Comparison of ENCODE assay signal across 11 cellular contexts in the genomic region with DNA sequence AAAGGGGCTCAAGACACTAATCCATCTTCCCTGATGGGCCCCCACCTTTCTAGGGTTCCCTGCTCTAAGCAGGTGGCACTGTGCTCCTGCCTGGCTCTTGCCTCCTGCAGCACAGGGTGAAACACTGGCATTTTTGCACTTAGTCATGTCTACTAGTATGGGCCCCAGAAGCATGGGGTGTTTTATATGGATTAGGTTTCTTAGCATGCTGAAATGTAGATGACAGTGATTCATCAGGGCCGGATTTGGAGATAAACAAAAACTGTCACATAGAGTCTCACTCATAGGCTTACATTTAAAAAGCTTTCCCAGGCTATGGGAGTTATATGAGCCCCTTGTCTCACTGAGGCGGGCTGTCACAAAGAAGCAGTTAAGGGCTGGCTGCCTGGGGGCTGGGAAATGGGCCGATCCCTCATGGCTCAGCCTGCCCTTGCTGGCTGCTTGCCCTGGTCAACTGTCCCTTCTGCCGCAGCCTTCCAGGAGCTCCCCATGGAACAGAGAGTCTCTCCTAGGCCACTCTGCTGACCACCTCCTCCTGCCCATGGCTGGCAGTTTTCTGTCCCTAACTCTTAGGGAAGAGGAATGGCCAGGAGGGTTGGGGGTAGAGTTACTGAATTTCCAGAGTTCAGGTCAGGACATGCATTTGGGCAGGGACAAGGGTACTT. TPM values are rescaled to one million over a fixed set of nuclear protein-coding genes. Genes with fewer than 3 reads are reported as not detected.
A peak's percentile ranks its signal among the peaks of the same experiment; 100 is the strongest.
DNase-seq lines count a peak whose midpoint lies in the region; ATAC-seq, FAIRE-seq and TF ChIP-seq lines count a peak whose summit lies in the region.
"Had no signal": no experiment of that assay in that cellular context is flagged by ENCODE, and none has a peak within 500 bp of the region (broad histone marks: within the 10 kb centered on the region; RNA-seq: fewer than 3 reads in every experiment).

No MANE protein-coding gene starts in this region.

- no peak overlapping the region for H3K4me3 ChIP-seq in liver (ENCODE audit: low read depth in 1 of 3, low read length in 3 of 3)
- no peak overlapping the region for H3K4me3 ChIP-seq in HepG2 (replicated peaks in 1 of 3; ENCODE audit: insufficient read depth in 1 of 3, low read depth in 2 of 3, low read length in 3 of 3)
- H3K4me3 ChIP-seq in aorta (ENCODE audit: low read length in 2 of 2): no peak overlapping the region
- H3K4me3 ChIP-seq: lung had no signal

- 59% methylated on average over 4 of the region's 4 CpGs for WGBS in liver
- WGBS in HepG2 (ENCODE audit: low lambda C conversion rate): 100% methylated on average over 4 of the region's 4 CpGs
- WGBS in aorta, 2 donors: 4 to 12% methylated on average over 4 of the region's 4 CpGs

- H3K36me3 ChIP-seq in liver (ENCODE audit: control insufficient read depth in 4 of 4, insufficient read depth in 3 of 4, low read depth in 1 of 4, low read length in 3 of 4) (peaks cover 0 to 5% (median 2%) of the 10 kb centered on the region in 4 donors), HepG2 (replicated peaks in 1 of 2; ENCODE audit: control insufficient read depth in 1 of 2, insufficient read depth in 2 of 2, low read length in 2 of 2) (peaks cover 0 to 9% of the 10 kb centered on the region in 2 experiments; a peak in 2 of 5 replicates), aorta (ENCODE audit: control insufficient read depth in 1 of 2, insufficient read depth in 2 of 2, low read length in 1 of 2) (no peaks in the 10 kb centered on the region)

- no peak for DNase-seq in HepG2 (ENCODE audit: low spot score)
- peak; percentile 49 for DNase-seq in amniotic stem cell (lab: John Stamatoyannopoulos, UW)
- peak; percentile 36 for DNase-seq in inferior parietal cortex (ENCODE audit: extremely low spot score)
- DNase-seq in aorta: no peak
- DNase-seq in SKM-1 (lab: John Stamatoyannopoulos, UW; ENCODE audit: unreplicated experiment): no peak
- DNase-seq in NCI-H1930 (lab: John Stamatoyannopoulos, UW): no peak
- no peak for DNase-seq in activated CD8-positive, alpha-beta memory T cell treated with anti-CD3 and anti-CD28 coated beads, Interleukin-2, amount 50 U/mL, for 4 hours
- DNase-seq: NCI-H226 had no signal

- ATAC-seq in HepG2 (no peak), aorta (ENCODE audit: low FRiP score) (peak; percentile 9)

- peak overlapping the region; percentile 10 to 61 for H3K27ac ChIP-seq in liver (ENCODE audit: low read depth in 1 of 2, low read length in 2 of 2)
- H3K27ac ChIP-seq in HepG2 (ENCODE audit: extremely low read length, insufficient read depth, low read length): no peak overlapping the region
- H3K27ac ChIP-seq in aorta (ENCODE audit: low read depth in 1 of 2, low read length in 2 of 2): peak overlapping the region in 1 of 2 donors; percentile 42

- TF ChIP-seq POLR2A in HepG2 (IDR thresholded peaks at IDR 0.05; ENCODE audit: insufficient read depth in 1 of 2, low read depth in 2 of 2, low read length in 2 of 2): no peak

- no peak for FAIRE-seq in HepG2 (lab: Jason Lieb, UNC)
- FAIRE-seq: colon had no signal

- H3K4me1 ChIP-seq in liver (ENCODE audit: control insufficient read depth in 4 of 4, insufficient read depth in 4 of 4, low read length in 3 of 4) (peaks cover 7 to 52% (median 20%) of the 10 kb centered on the region in 4 donors), HepG2 (ENCODE audit: insufficient read depth, low read length) (peaks cover 35% of the 10 kb centered on the region), aorta (ENCODE audit: control insufficient read depth in 1 of 2, insufficient read depth in 2 of 2, low read length in 2 of 2) (peaks cover 10 to 27% of the 10 kb centered on the region in 2 donors)

- no peak overlapping the region for H2AFZ ChIP-seq in HepG2 (ENCODE audit: low read length)

- intact Hi-C loops in HepG2 (cut with micrococcal nuclease; ENCODE audit: unreplicated experiment) (no loop called here), aorta (cut with DNase I) (no loop called here)

- TF ChIP-seq CTCF in liver (IDR thresholded peaks at IDR 0.05; ENCODE audit: low read depth, low read length, missing input control): no peak
- TF ChIP-seq CTCF in HepG2 (CRISPR knock-in tag; IDR thresholded peaks at IDR 0.05): no peak

- POLR2A ChIA-PET in HepG2 (lab: Yijun Ruan, JAX): no interaction called here

- H3K27me3 ChIP-seq in liver (ENCODE audit: control insufficient read depth in 4 of 4, insufficient read depth in 4 of 4, low read length in 3 of 4) (no peaks in the 10 kb centered on the region), HepG2 (ENCODE audit: control insufficient read depth in 1 of 2, insufficient read depth in 2 of 2, low read length in 2 of 2) (no peaks in the 10 kb centered on the region), aorta (ENCODE audit: control insufficient read depth in 1 of 2, insufficient read depth in 2 of 2, low read length in 1 of 2) (no peaks in the 10 kb centered on the region)

- in situ Hi-C loops in HepG2 (cut with HindIII; ENCODE audit: extremely low pct_ligation_motif_present, low pct_unique_long_range_greater_than_20kb): no loop called here

- no TSS peak for BruUV-seq in HepG2 (replicated peaks; lab: Mats Ljungman, UMichigan)

- H3K9me3 ChIP-seq in liver (ENCODE audit: control insufficient read depth in 4 of 4, low read length in 3 of 4) (no peaks in the 10 kb centered on the region), HepG2 (ENCODE audit: low read length) (no peaks in the 10 kb centered on the region), aorta (ENCODE audit: control insufficient read depth, low read length) (no peaks in the 10 kb centered on the region)

- peaks cover 23% of the 10 kb centered on the region; the same call in 1 of the 2 replicates for H4K20me1 ChIP-seq in HepG2 (ENCODE audit: insufficient read depth, low read length)

- peak in 1 of 2 donors; percentile 22 for TF ChIP-seq RAD21 in liver (IDR thresholded peaks at IDR 0.05)
- TF ChIP-seq RAD21 in HepG2 (CRISPR knock-in tag; IDR thresholded peaks at IDR 0.05): no peak

- H3K4me2 ChIP-seq in HepG2 (ENCODE audit: low read depth, low read length): no peak overlapping the region

- TF ChIP-seq EP300 in HepG2 (IDR thresholded peaks at IDR 0.05; ENCODE audit: low read depth in 2 of 2, low read length in 2 of 2) (no peak), HepG2 (CRISPR knock-in tag; IDR thresholded peaks at IDR 0.05; ENCODE audit: borderline replicate concordance) (no peak)

- H3K9ac ChIP-seq in liver (ENCODE audit: low read depth in 1 of 2, low read length in 2 of 2) (no peak overlapping the region), HepG2 (ENCODE audit: insufficient read depth, low read depth, low read length) (no peak overlapping the region)

- peaks cover 95% of the 10 kb centered on the region for H3K79me2 ChIP-seq in HepG2 (ENCODE audit: insufficient read depth, low read length)

- CTCF ChIA-PET in HepG2 (lab: Yijun Ruan, JAX; ENCODE audit: low intra/inter-chr PET ratio, low total read pairs): no interaction called here

TF ChIP-seq in liver, 16 proteins besides CTCF, POLR2A, EP300 and RAD21 (continues in another document):
- no peak for TF ChIP-seq GABPA (IDR thresholded peaks at IDR 0.05 in 1 of 2, conservative IDR thresholded peaks at IDR 0.05 in 1 of 2)
- TF ChIP-seq HNF4G (IDR thresholded peaks at IDR 0.05): no peak
- peak in 1 of 2 donors; percentile 24 for TF ChIP-seq RXRA (IDR thresholded peaks at IDR 0.05)

TF ChIP-seq in HepG2, 621 proteins besides CTCF, POLR2A, EP300 and RAD21 (continues in another document):
- TF ChIP-seq KMT2B (CRISPR knock-in tag; IDR thresholded peaks at IDR 0.05) (no peak), HINFP (CRISPR knock-in tag; IDR thresholded peaks at IDR 0.05; ENCODE audit: low read depth) (no peak)

RNA-seq across cellular contexts. Expression of gene GALNT2, which starts 6.5 kb away (rescaled TPM):
- 100 to 1,000 TPM in 1 of 2 donors, 10 to 100 TPM in 1; 75.8 to 153 TPM for total RNA-seq in liver
- 100 to 1,000 TPM in 1 of 2 donors, 10 to 100 TPM in 1; 47.5 to 182 TPM for polyA plus RNA-seq in liver
- total RNA-seq in HepG2 (2016; rRNA removed; fragmentation: Illumina TruSeq; extraction: Trizol): 18.1 and 39.6 TPM in 2 replicates
- 5.4 TPM in 2 replicates for total RNA-seq in HepG2 (2016; cell fraction: cytosol; rRNA removed; fragmentation: Illumina TruSeq; extraction: Trizol; ENCODE audit: low read depth)
- 15.0 and 40.1 TPM in 2 replicates for total RNA-seq in HepG2 (2016; cell fraction: insoluble cytoplasmic fraction; rRNA removed; fragmentation: Illumina TruSeq; extraction: Trizol)
- 12.5 and 13.0 TPM in 2 replicates for total RNA-seq in HepG2 (2016; cell fraction: membrane; rRNA removed; fragmentation: Illumina TruSeq; extraction: Trizol)
- 37.9 and 44.3 TPM in 2 replicates for total RNA-seq in HepG2 (2016; cell fraction: nucleus; rRNA removed; fragmentation: Illumina TruSeq; extraction: Trizol)
- 39.3 and 44.2 TPM in 2 replicates for polyA plus RNA-seq in HepG2 (2011; rRNA removed)
- polyA plus RNA-seq in HepG2 (2011; cell fraction: cytosol; rRNA removed): 49.4 and 53.3 TPM in 2 replicates
- 41.5 and 42.3 TPM in 2 replicates for polyA plus RNA-seq in HepG2 (2011; cell fraction: nucleus; rRNA removed)
- polyA plus RNA-seq in HepG2 (2012): 62.4 and 72.1 TPM in 2 replicates
- 5.6 and 5.7 TPM in 2 replicates for polyA plus RNA-seq in HepG2 (2016; cell fraction: cytosol; fragmentation: Illumina TruSeq; extraction: Trizol; ENCODE audit: low read depth)
- polyA plus RNA-seq in HepG2 (2016; cell fraction: insoluble cytoplasmic fraction; fragmentation: Illumina TruSeq; extraction: Trizol; ENCODE audit: low read depth): 17.3 and 20.6 TPM in 2 replicates
- 9.2 TPM in 2 replicates for polyA plus RNA-seq in HepG2 (2016; cell fraction: membrane; fragmentation: Illumina TruSeq; extraction: Trizol; ENCODE audit: low read depth)
- polyA plus RNA-seq in HepG2 (2016; cell fraction: nucleus; fragmentation: Illumina TruSeq; extraction: Trizol; ENCODE audit: insufficient read depth, low read depth): 63.7 and 66.5 TPM in 2 replicates
- 56.6 and 150 TPM in 2 replicates for polyA minus RNA-seq in HepG2 (2011; rRNA and poly(A)+ RNA removed; ENCODE audit: low replicate concordance)
- polyA minus RNA-seq in HepG2 (2011; cell fraction: cytosol; rRNA and poly(A)+ RNA removed): 31.7 and 33.5 TPM in 2 replicates
- polyA minus RNA-seq in HepG2 (2011; cell fraction: nucleus; rRNA and poly(A)+ RNA removed): 30.0 and 30.1 TPM in 2 replicates
- total RNA-seq in aorta: 100 to 1,000 TPM; 109 to 116 TPM
- 100 to 1,000 TPM in 1 of 2 donors, 10 to 100 TPM in 1; 29.1 to 101 TPM for polyA plus RNA-seq in aorta

Comparison
In these comparisons a context has a peak if more than half of its experiments do, and no peak if none do; other contexts are left out.
1. DNase-seq: peak in amniotic stem cell (single experiment) and inferior parietal cortex (single experiment); none in HepG2 (single experiment), aorta (0 of 2), SKM-1 (single experiment), NCI-H1930 (0 of 2) and activated CD8-positive, alpha-beta memory T cell treated with anti-CD3 and anti-CD28 coated beads, Interleukin-2, amount 50 U/mL, for 4 hours (single experiment).